24 cellular contexts compared by ENCODE assay signal in the genomic region with DNA sequence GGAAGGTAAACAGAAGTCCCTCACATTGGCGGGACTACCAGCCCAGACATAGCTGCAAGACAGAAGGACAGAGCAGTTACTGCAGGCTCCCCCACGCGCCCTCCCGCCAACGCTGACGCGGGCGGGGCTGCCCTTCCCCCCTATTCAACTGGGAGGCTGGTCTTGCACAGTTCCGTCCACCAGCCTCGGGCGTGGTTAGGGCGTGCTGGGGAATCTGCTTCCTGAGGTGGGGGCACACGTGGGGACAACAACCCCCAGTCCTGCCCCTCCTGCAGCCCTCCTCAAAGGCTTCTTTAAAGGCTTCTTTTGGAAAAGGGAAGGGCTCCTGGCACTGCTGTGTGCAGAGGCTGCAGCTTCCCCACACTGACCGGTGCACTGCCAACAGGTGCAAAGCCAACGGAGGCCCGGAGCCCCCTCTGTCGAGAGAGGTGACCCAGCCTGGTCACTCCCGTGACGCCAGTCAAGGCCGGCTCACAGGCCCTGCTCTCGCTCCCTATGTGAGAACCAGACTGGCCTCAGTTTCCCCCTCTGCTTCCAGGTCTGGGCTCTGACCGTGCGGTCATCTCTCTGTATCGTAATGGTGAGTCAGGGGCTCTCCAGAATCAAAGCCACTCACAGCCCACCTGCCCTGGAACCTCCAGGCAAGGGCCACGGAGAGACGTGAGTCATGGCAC.
"Had no signal": no experiment of that assay in that cellular context is flagged by ENCODE, and none has a peak within 500 bp of the region (broad histone marks: within the 10 kb centered on the region; RNA-seq: fewer than 3 reads in every experiment).

No MANE protein-coding gene starts in this region.

- H3K36me3 ChIP-seq: ascending aorta, cardiac muscle cell, colonic mucosa had no signal

- H3K4me1 Mint-ChIP-seq: activated CD4-positive, alpha-beta memory T cell treated with anti-CD3 and anti-CD28 coated beads, Interleukin-2, amount 10 ng/mL, durations not matched to agents 7 days and 5 days; activated CD4-positive, alpha-beta T cell treated with anti-CD3 and anti-CD28 coated beads for 36 hours; activated CD4-positive, alpha-beta T cell treated with anti-CD3 and anti-CD28 coated beads, Interleukin-2, amount 10 ng/mL, durations not matched to agents 24 days and 14 days; activated naive CD4-positive, alpha-beta T cell treated with anti-CD3 and anti-CD28 coated beads, Interleukin-2, amount 10 ng/mL, durations not matched to agents 7 days and 5 days; activated naive CD8-positive, alpha-beta T cell treated with anti-CD3 and anti-CD28 coated beads, Interleukin-2, amount 10 ng/mL, durations not matched to agents 7 days and 5 days had no signal

- H3K27ac ChIP-seq: ascending aorta, breast epithelium, cardiac muscle cell, colonic mucosa had no signal

- H3K4me3 Mint-ChIP-seq: activated CD4-positive, alpha-beta memory T cell treated with anti-CD3 and anti-CD28 coated beads, Interleukin-2, amount 10 ng/mL, durations not matched to agents 7 days and 5 days; activated CD4-positive, alpha-beta T cell treated with anti-CD3 and anti-CD28 coated beads for 36 hours; activated CD4-positive, alpha-beta T cell treated with anti-CD3 and anti-CD28 coated beads, Interleukin-2, amount 10 ng/mL, durations not matched to agents 24 days and 14 days; activated naive CD4-positive, alpha-beta T cell treated with anti-CD3 and anti-CD28 coated beads, Interleukin-2, amount 10 ng/mL, durations not matched to agents 7 days and 5 days; activated naive CD8-positive, alpha-beta T cell treated with anti-CD3 and anti-CD28 coated beads, Interleukin-2, amount 10 ng/mL, durations not matched to agents 7 days and 5 days; activated T-cell treated with anti-CD3 and anti-CD28 coated beads, Interleukin-2, amount 50 U/mL, for 72 hours; brain; endodermal cell had no signal

- H3K4me1 ChIP-seq: ascending aorta, breast epithelium, colonic mucosa had no signal

- H3K9me3 Mint-ChIP-seq: activated CD4-positive, alpha-beta memory T cell treated with anti-CD3 and anti-CD28 coated beads, Interleukin-2, amount 10 ng/mL, durations not matched to agents 7 days and 5 days; activated CD4-positive, alpha-beta T cell treated with anti-CD3 and anti-CD28 coated beads, Interleukin-2, amount 10 ng/mL, durations not matched to agents 24 days and 14 days; activated naive CD4-positive, alpha-beta T cell treated with anti-CD3 and anti-CD28 coated beads, Interleukin-2, amount 10 ng/mL, durations not matched to agents 7 days and 5 days; activated naive CD4-positive, alpha-beta T cell treated with anti-CD3 and anti-CD28 coated beads, Interleukin-2, amount 50 U/mL, for 72 hours; activated naive CD8-positive, alpha-beta T cell treated with anti-CD3 and anti-CD28 coated beads, Interleukin-2, amount 10 ng/mL, durations not matched to agents 7 days and 5 days; activated T-cell treated with anti-CD3 and anti-CD28 coated beads, Interleukin-2, amount 50 U/mL, for 72 hours; brain; endodermal cell had no signal

- DNase-seq: activated CD4-positive, alpha-beta memory T cell treated with anti-CD3 and anti-CD28 coated beads, Interleukin-2, amount 10 ng/mL, durations not matched to agents 7 days and 5 days; activated CD4-positive, alpha-beta T cell treated with anti-CD3 and anti-CD28 coated beads for 36 hours; activated CD4-positive, alpha-beta T cell treated with anti-CD3 and anti-CD28 coated beads, Interleukin-2, amount 10 ng/mL, durations not matched to agents 24 days and 14 days; activated CD4-positive, CD25-positive, alpha-beta regulatory T cell; activated CD4-positive, CD25-positive, alpha-beta regulatory T cell treated with anti-CD3 and anti-CD28 coated beads, Interleukin-2, amount 50 U/mL, for 72 hours; activated CD8-positive, alpha-beta memory T cell treated with anti-CD3 and anti-CD28 coated beads, Interleukin-2, amount 50 U/mL, for 48 hours; activated gamma-delta T cell; activated naive CD4-positive, alpha-beta T cell; activated naive CD4-positive, alpha-beta T cell treated with anti-CD3 and anti-CD28 coated beads, Interleukin-2, amount 10 ng/mL, durations not matched to agents 7 days and 5 days; activated naive CD8-positive, alpha-beta T cell treated with anti-CD3 and anti-CD28 coated beads, Interleukin-2, amount 10 ng/mL, durations not matched to agents 7 days and 5 days; activated T-cell treated with anti-CD3 and anti-CD28 coated beads, Interleukin-2, amount 50 U/mL, for 72 hours; central memory CD4-positive, alpha-beta T cell; cerebellar nuclear complex; colonic mucosa; effector memory CD4-positive, alpha-beta T cell; endodermal cell; foreskin fibroblast; T-helper 2 cell had no signal

- H3K27me3 ChIP-seq: ascending aorta, breast epithelium, cardiac muscle cell, colonic mucosa had no signal

- ATAC-seq: activated CD4-positive, alpha-beta T cell treated with anti-CD3 and anti-CD28 coated beads for 36 hours; activated naive CD4-positive, alpha-beta T cell treated with anti-CD3 and anti-CD28 coated beads, Interleukin-2, amount 50 U/mL, for 72 hours; activated T-cell treated with anti-CD3 and anti-CD28 coated beads, Interleukin-2, amount 50 U/mL, for 72 hours; esophagus mucosa had no signal

- H3K9me3 ChIP-seq: ascending aorta, colonic mucosa had no signal

- H3K4me3 ChIP-seq: ascending aorta, breast epithelium, cardiac muscle cell, colonic mucosa had no signal

- H3K36me3 Mint-ChIP-seq: activated naive CD4-positive, alpha-beta T cell treated with anti-CD3 and anti-CD28 coated beads, Interleukin-2, amount 10 ng/mL, durations not matched to agents 7 days and 5 days; activated naive CD4-positive, alpha-beta T cell treated with anti-CD3 and anti-CD28 coated beads, Interleukin-2, amount 50 U/mL, for 72 hours; activated naive CD8-positive, alpha-beta T cell treated with anti-CD3 and anti-CD28 coated beads, Interleukin-2, amount 10 ng/mL, durations not matched to agents 7 days and 5 days had no signal

- H3K27me3 Mint-ChIP-seq: activated CD4-positive, alpha-beta memory T cell treated with anti-CD3 and anti-CD28 coated beads, Interleukin-2, amount 10 ng/mL, durations not matched to agents 7 days and 5 days; activated CD4-positive, alpha-beta T cell treated with anti-CD3 and anti-CD28 coated beads for 36 hours; activated CD4-positive, alpha-beta T cell treated with anti-CD3 and anti-CD28 coated beads, Interleukin-2, amount 10 ng/mL, durations not matched to agents 24 days and 14 days; activated naive CD4-positive, alpha-beta T cell treated with anti-CD3 and anti-CD28 coated beads, Interleukin-2, amount 10 ng/mL, durations not matched to agents 7 days and 5 days; activated naive CD8-positive, alpha-beta T cell treated with anti-CD3 and anti-CD28 coated beads, Interleukin-2, amount 10 ng/mL, durations not matched to agents 7 days and 5 days had no signal

- H3K27ac Mint-ChIP-seq: activated CD4-positive, alpha-beta memory T cell treated with anti-CD3 and anti-CD28 coated beads, Interleukin-2, amount 10 ng/mL, durations not matched to agents 7 days and 5 days; activated CD4-positive, alpha-beta T cell treated with anti-CD3 and anti-CD28 coated beads for 36 hours; activated CD4-positive, alpha-beta T cell treated with anti-CD3 and anti-CD28 coated beads, Interleukin-2, amount 10 ng/mL, durations not matched to agents 24 days and 14 days; activated naive CD4-positive, alpha-beta T cell treated with anti-CD3 and anti-CD28 coated beads, Interleukin-2, amount 10 ng/mL, durations not matched to agents 7 days and 5 days; activated naive CD4-positive, alpha-beta T cell treated with anti-CD3 and anti-CD28 coated beads, Interleukin-2, amount 50 U/mL, for 72 hours; activated naive CD8-positive, alpha-beta T cell treated with anti-CD3 and anti-CD28 coated beads, Interleukin-2, amount 10 ng/mL, durations not matched to agents 7 days and 5 days; activated T-cell treated with anti-CD3 and anti-CD28 coated beads, Interleukin-2, amount 50 U/mL, for 72 hours; brain; endodermal cell had no signal
